19 cellular contexts compared by ENCODE assay signal in genomic region chr15:67331676-67332075, GRCh38.
DNase-seq lines count a peak whose midpoint lies in the region; ATAC-seq and TF ChIP-seq lines count a peak whose summit lies in the region.
"Had no signal": no experiment of that assay in that cellular context is flagged by ENCODE, and none has a peak within 500 bp of the region (broad histone marks: within the 10 kb centered on the region; RNA-seq: fewer than 3 reads in every experiment).

No MANE protein-coding gene starts in this region.

- TF ChIP-seq CTCF in psoas muscle (IDR thresholded peaks at IDR 0.05) (no peak), A673 (conservative IDR thresholded peaks at IDR 0.05; ENCODE audit: low read depth, low read length) (no peak)

- no TSS peak for BruUV-seq in A673 (replicated peaks; lab: Mats Ljungman, UMichigan)

- CTCF ChIA-PET in A673 (lab: Charles Lee): no interaction called here

- H3K36me3 ChIP-seq in psoas muscle (ENCODE audit: insufficient read depth in 1 of 2, low read depth in 1 of 2) (no peaks in the 10 kb centered on the region), A673 (ENCODE audit: insufficient read depth, low read length, poor library complexity, severe bottlenecking) (no peaks in the 10 kb centered on the region)
- H3K36me3 ChIP-seq: colonic mucosa, thoracic aorta had no signal

- intact Hi-C loops in psoas muscle (cut with DNase I) (no loop called here), A673 (cut with micrococcal nuclease; ENCODE audit: unreplicated experiment) (no loop called here)

- DNase-seq in GM03348 (ENCODE audit: low spot score): peak; percentile 12
- peak; percentile 23 for DNase-seq in OCI-M1 (lab: John Stamatoyannopoulos, UW)
- peak; percentile 8 for DNase-seq in fibroblast of the conjunctiva (ENCODE audit: low read depth)
- DNase-seq in psoas muscle: no peak
- no peak for DNase-seq in activated T-cell treated with anti-CD3 and anti-CD28 coated beads, Interleukin-2, amount 50 U/mL, for 1 hour
- DNase-seq in A673 (ENCODE audit: low spot score): no peak
- DNase-seq: activated CD4-positive, alpha-beta T cell treated with anti-CD3 and anti-CD28 coated beads for 4 hours; AML-193; colonic mucosa; hypothalamus; mesenchymal stem cell; naive B cell; NCI-H146; NCI-H69; SHP77 had no signal

- no peak overlapping the region for H3K27ac ChIP-seq in psoas muscle
- H3K27ac ChIP-seq in A673 (ENCODE audit: low read depth, low read length, poor library complexity, severe bottlenecking): no peak overlapping the region
- H3K27ac ChIP-seq: body of pancreas, colonic mucosa, thoracic aorta had no signal

- H3K4me3 ChIP-seq in psoas muscle: no peak overlapping the region
- no peak overlapping the region for H3K4me3 ChIP-seq in A673 (ENCODE audit: low read depth, low read length, poor library complexity, severe bottlenecking)
- H3K4me3 ChIP-seq: body of pancreas, colonic mucosa, thoracic aorta had no signal

- POLR2A ChIA-PET in A673 (lab: Charles Lee; ENCODE audit: low non-redundant PET): interaction anchor here (0.6 kb wide), 1 partner anchor 84 kb away, joined by 3 read pairs; no protein-coding TSS in a partner anchor

- ATAC-seq in psoas muscle: peak; percentile 37 to 91 (median 76)
- no peak for ATAC-seq in GM18909 (IDR thresholded peaks at IDR 0.05; ENCODE audit: poor library complexity, unreplicated experiment)
- ATAC-seq: body of pancreas, sciatic nerve had no signal

- H3K27me3 ChIP-seq in psoas muscle (ENCODE audit: insufficient read depth in 3 of 3, low read length in 2 of 3): no peaks in the 10 kb centered on the region
- H3K27me3 ChIP-seq in A673 (replicated peaks; ENCODE audit: insufficient read depth, low read depth, low read length, poor library complexity): no peaks in the 10 kb centered on the region
- H3K27me3 ChIP-seq: body of pancreas, colonic mucosa had no signal

- H3K4me1 ChIP-seq in psoas muscle (no peaks in the 10 kb centered on the region), A673 (ENCODE audit: insufficient read depth, low read length, poor library complexity, severe bottlenecking) (no peaks in the 10 kb centered on the region)
- H3K4me1 ChIP-seq: body of pancreas, colonic mucosa had no signal

- WGBS in psoas muscle, 3 donors: 6 to 13% (median 11%) methylated on average over 1 of the region's 1 CpG

- no peaks in the 10 kb centered on the region for H3K9me3 ChIP-seq in psoas muscle
- H3K9me3 ChIP-seq in A673 (ENCODE audit: low read depth, low read length, poor library complexity, severe bottlenecking): peaks cover 9% of the 10 kb centered on the region
- H3K9me3 ChIP-seq: body of pancreas, colonic mucosa, thoracic aorta had no signal

Comparison
In these comparisons a context has a peak if more than half of its experiments do, and no peak if none do; other contexts are left out.
1. DNase-seq: peak in GM03348 (single experiment), OCI-M1 (single experiment) and fibroblast of the conjunctiva (single experiment); none in psoas muscle (0 of 2), activated T-cell treated with anti-CD3 and anti-CD28 coated beads, Interleukin-2, amount 50 U/mL, for 1 hour (single experiment) and A673 (single experiment).